ENCODE assay signal across 17 cellular contexts in the genomic region with DNA sequence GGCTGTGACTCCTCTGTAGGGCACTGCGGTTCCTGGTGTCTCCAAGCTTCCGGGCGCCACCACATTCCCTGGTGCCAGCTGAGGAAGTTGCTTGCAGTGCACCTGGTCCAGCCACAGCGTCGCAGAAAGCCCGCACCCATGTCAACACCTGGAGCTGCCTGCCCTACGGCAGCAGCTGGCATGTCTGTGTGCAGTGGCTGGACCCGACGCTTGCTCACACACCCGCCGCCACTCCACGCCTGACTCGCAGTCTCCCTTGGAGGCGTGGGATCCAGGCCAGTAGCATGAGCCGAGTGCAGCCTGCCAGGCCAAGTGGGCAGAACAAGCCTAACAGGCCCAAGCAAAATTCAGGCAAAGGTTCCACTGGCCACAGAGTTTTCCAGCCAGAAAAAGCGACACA.
DNase-seq lines count a peak whose midpoint lies in the region; TF ChIP-seq lines count a peak whose summit lies in the region.
"Had no signal": no experiment of that assay in that cellular context is flagged by ENCODE, and none has a peak within 500 bp of the region (broad histone marks: within the 10 kb centered on the region; RNA-seq: fewer than 3 reads in every experiment).

No MANE protein-coding gene starts in this region.

- CTCF ChIA-PET in activated CD4-positive, alpha-beta T cell treated with anti-CD3 and anti-CD28 coated beads, Interleukin-2, amount 10 ng/mL, durations not matched to agents 7 days and 5 days (lab: Charles Lee) = no interaction called here

- H3K27ac ChIP-seq in neural progenitor cell = no peak overlapping the region
- H3K27ac ChIP-seq: PC-9, RWPE1 had no signal

- no peaks in the 10 kb centered on the region for H4K20me1 ChIP-seq in neural progenitor cell (ENCODE audit: low read depth)

- no peak overlapping the region for H3K27ac Mint-ChIP-seq in neural progenitor cell
- H3K27ac Mint-ChIP-seq in activated CD4-positive, alpha-beta T cell treated with anti-CD3 and anti-CD28 coated beads, Interleukin-2, amount 10 ng/mL, durations not matched to agents 7 days and 5 days = no peak overlapping the region
- H3K27ac Mint-ChIP-seq: CD14-positive monocyte had no signal

- H3F3A ChIP-seq in neural progenitor cell (ENCODE audit: low read depth) = no peaks in the 10 kb centered on the region

- no peak overlapping the region for H3K4me2 ChIP-seq in neural progenitor cell
- H3K4me2 ChIP-seq: PC-9 had no signal

- no peaks in the 10 kb centered on the region for H3K4me1 Mint-ChIP-seq in neural progenitor cell
- H3K4me1 Mint-ChIP-seq in activated CD4-positive, alpha-beta T cell treated with anti-CD3 and anti-CD28 coated beads, Interleukin-2, amount 10 ng/mL, durations not matched to agents 7 days and 5 days = no peaks in the 10 kb centered on the region
- H3K4me1 Mint-ChIP-seq: CD14-positive monocyte had no signal

- H3K4me1 ChIP-seq in BE2C (no peaks in the 10 kb centered on the region), neural progenitor cell (no peaks in the 10 kb centered on the region)

- H3K36me3 ChIP-seq in BE2C = no peaks in the 10 kb centered on the region
- no peaks in the 10 kb centered on the region for H3K36me3 ChIP-seq in MG63
- no peaks in the 10 kb centered on the region for H3K36me3 ChIP-seq in neural progenitor cell

- H3K9me3 Mint-ChIP-seq in neural progenitor cell = no peaks in the 10 kb centered on the region
- no peaks in the 10 kb centered on the region for H3K9me3 Mint-ChIP-seq in activated CD4-positive, alpha-beta T cell treated with anti-CD3 and anti-CD28 coated beads, Interleukin-2, amount 10 ng/mL, durations not matched to agents 7 days and 5 days

- H3K4me3 Mint-ChIP-seq in neural progenitor cell = no peak overlapping the region
- no peak overlapping the region for H3K4me3 Mint-ChIP-seq in activated CD4-positive, alpha-beta T cell treated with anti-CD3 and anti-CD28 coated beads, Interleukin-2, amount 10 ng/mL, durations not matched to agents 7 days and 5 days
- H3K4me3 Mint-ChIP-seq: CD14-positive monocyte had no signal

- no peaks in the 10 kb centered on the region for H3K79me2 ChIP-seq in neural progenitor cell (ENCODE audit: low read depth)

- H3K4me3 ChIP-seq in BE2C (ENCODE audit: low read depth, low read length) = no peak overlapping the region
- H3K4me3 ChIP-seq in MG63 = no peak overlapping the region
- H3K4me3 ChIP-seq in neural progenitor cell = no peak overlapping the region
- H3K4me3 ChIP-seq: PC-9 had no signal

- TF ChIP-seq CTCF in BE2C (IDR thresholded peaks at IDR 0.05; ENCODE audit: low read depth, low read length) = no peak
- TF ChIP-seq CTCF in neural progenitor cell (IDR thresholded peaks at IDR 0.05) = no peak

- H3K27me3 Mint-ChIP-seq in neural progenitor cell (ENCODE audit: insufficient read depth, low read depth) = no peaks in the 10 kb centered on the region
- H3K27me3 Mint-ChIP-seq in activated CD4-positive, alpha-beta T cell treated with anti-CD3 and anti-CD28 coated beads, Interleukin-2, amount 10 ng/mL, durations not matched to agents 7 days and 5 days = peaks cover 1% of the 10 kb centered on the region

- H2AFZ ChIP-seq in neural progenitor cell (replicated peaks) = peak overlapping the region; percentile 34
- H2AFZ ChIP-seq: PC-9 had no signal

- no peaks in the 10 kb centered on the region for H3K9me3 ChIP-seq in BE2C
- no peaks in the 10 kb centered on the region for H3K9me3 ChIP-seq in MG63
- no peaks in the 10 kb centered on the region for H3K9me3 ChIP-seq in neural progenitor cell (ENCODE audit: low read depth)

- POLR2A ChIA-PET in activated CD4-positive, alpha-beta T cell treated with anti-CD3 and anti-CD28 coated beads, Interleukin-2, amount 10 ng/mL, durations not matched to agents 7 days and 5 days (lab: Charles Lee) = no interaction called here

- H3K27me3 ChIP-seq in BE2C = no peaks in the 10 kb centered on the region
- no peaks in the 10 kb centered on the region for H3K27me3 ChIP-seq in MG63
- no peaks in the 10 kb centered on the region for H3K27me3 ChIP-seq in neural progenitor cell

- H3K36me3 Mint-ChIP-seq in neural progenitor cell = no peaks in the 10 kb centered on the region
- H3K36me3 Mint-ChIP-seq in activated CD4-positive, alpha-beta T cell treated with anti-CD3 and anti-CD28 coated beads, Interleukin-2, amount 10 ng/mL, durations not matched to agents 7 days and 5 days (ENCODE audit: low read depth) = no peaks in the 10 kb centered on the region
- H3K36me3 Mint-ChIP-seq: CD14-positive monocyte had no signal

- no peak overlapping the region for H3K9ac ChIP-seq in neural progenitor cell

- peak; percentile 14 for DNase-seq in BE2C
- DNase-seq in MG63 = peak; percentile 23
- peak; percentile 16 for DNase-seq in RPMI8226
- no peak for DNase-seq in neural progenitor cell (ENCODE audit: low spot score)
- no peak for DNase-seq in Ammon's horn (ENCODE audit: low spot score)
- DNase-seq in activated CD4-positive, alpha-beta T cell treated with anti-CD3 and anti-CD28 coated beads, Interleukin-2, amount 10 ng/mL, durations not matched to agents 7 days and 5 days = no peak
- DNase-seq in NCI-H774 (lab: John Stamatoyannopoulos, UW) = no peak
- DNase-seq: AML-193, DMS79 treated with DMSO at 0.1 percent for 48 hours, Karpas-422, NCI-H1092 treated with DMSO at 0.1 percent for 48 hours, NCI-H1436 treated with DMSO at 0.1 percent for 48 hours, NCI-H2081 treated with DMSO at 0.1 percent for 48 hours, PC-9, T-helper 1 cell had no signal

Comparison
In these comparisons a context has a peak if more than half of its experiments do, and no peak if none do; other contexts are left out.
1. DNase-seq: peak in BE2C (single experiment), MG63 (single experiment) and RPMI8226 (single experiment); none in neural progenitor cell (single experiment), Ammon's horn (single experiment), activated CD4-positive, alpha-beta T cell treated with anti-CD3 and anti-CD28 coated beads, Interleukin-2, amount 10 ng/mL, durations not matched to agents 7 days and 5 days (single experiment) and NCI-H774 (single experiment).